ENCODE assay signal across 11 cellular contexts in genomic region chr18:79611040-79611681, GRCh38.
DNase-seq lines count a peak whose midpoint lies in the region; ATAC-seq, FAIRE-seq and TF ChIP-seq lines count a peak whose summit lies in the region.
"Had no signal": no experiment of that assay in that cellular context is flagged by ENCODE, and none has a peak within 500 bp of the region (broad histone marks: within the 10 kb centered on the region; RNA-seq: fewer than 3 reads in every experiment).

No MANE protein-coding gene starts in this region.

- H3K36me3 ChIP-seq in body of pancreas (replicated peaks in 1 of 2; ENCODE audit: insufficient read depth in 1 of 2, low read depth in 2 of 2) (no peaks in the 10 kb centered on the region), hepatocyte (replicated peaks; ENCODE audit: insufficient read depth, low read depth) (no peaks in the 10 kb centered on the region), small intestine (ENCODE audit: control insufficient read depth in 2 of 2, insufficient read depth in 2 of 2, low read length in 2 of 2) (no peaks in the 10 kb centered on the region)
- H3K36me3 ChIP-seq: cardiac muscle cell, Peyer's patch, thyroid gland had no signal

- TF ChIP-seq CTCF in body of pancreas (IDR thresholded peaks at IDR 0.05) (no peak), hepatocyte (IDR thresholded peaks at IDR 0.05; ENCODE audit: poor library complexity) (no peak)

- no peak overlapping the region for H2AFZ ChIP-seq in hepatocyte

- 54 to 60% methylated on average over 12 to 19 of the region's 20 CpGs for WGBS in body of pancreas, 2 donors
- WGBS in hepatocyte (ENCODE audit: low lambda C conversion rate, missing lambda C conversion rate) = 58% methylated on average over 20 of the region's 20 CpGs
- WGBS in small intestine, 3 donors = 37 to 70% (median 63%) methylated on average over 20 of the region's 20 CpGs

- TF ChIP-seq POLR2A in body of pancreas (IDR thresholded peaks at IDR 0.05) = no peak

- no peaks in the 10 kb centered on the region for H3K79me2 ChIP-seq in hepatocyte

- H3K27ac ChIP-seq in body of pancreas (no peak overlapping the region), hepatocyte (no peak overlapping the region), small intestine (ENCODE audit: low read depth in 1 of 2, low read length in 1 of 2) (no peak overlapping the region)
- H3K27ac ChIP-seq: cardiac muscle cell, Peyer's patch, thyroid gland had no signal

- no peaks in the 10 kb centered on the region for H3K4me1 ChIP-seq in body of pancreas
- peaks cover 10% of the 10 kb centered on the region for H3K4me1 ChIP-seq in hepatocyte (ENCODE audit: insufficient read depth)
- H3K4me1 ChIP-seq in small intestine (ENCODE audit: control insufficient read depth in 2 of 2, insufficient read depth in 1 of 2, low read depth in 1 of 2, low read length in 1 of 2) = no peaks in the 10 kb centered on the region
- H3K4me1 ChIP-seq: Peyer's patch, thyroid gland had no signal

- no peak for FAIRE-seq in small intestine (lab: Jason Lieb, UNC)

- H3K4me3 ChIP-seq in body of pancreas = no peak overlapping the region
- H3K4me3 ChIP-seq in hepatocyte = no peak overlapping the region
- no peak overlapping the region for H3K4me3 ChIP-seq in small intestine (ENCODE audit: low read depth in 1 of 2, low read length in 2 of 2)
- H3K4me3 ChIP-seq: cardiac muscle cell, Peyer's patch, thyroid gland had no signal

- DNase-seq in HK-2 (ENCODE audit: unreplicated experiment) (peak; percentile 25), body of pancreas (peak in 3 of 4 donors; percentile 11 to 29 (median 11)), hepatocyte (ENCODE audit: low spot score) (peak; percentile 78), small intestine (peak; percentile 28), SKM-1 treated with dmso at 0.1 percent for 144 hours (lab: John Stamatoyannopoulos, UW; ENCODE audit: unreplicated experiment) (no peak), inferior parietal cortex (ENCODE audit: extremely low spot score) (no peak), NCI-H526 treated with DMSO at 0.1 percent for 48 hours (lab: John Stamatoyannopoulos, UW) (no peak)
- DNase-seq: thyroid gland had no signal

- H3K4me2 ChIP-seq in hepatocyte = no peak overlapping the region

- intact Hi-C loops in body of pancreas (cut with DNase I) = no loop called here

- no peaks in the 10 kb centered on the region for H3K27me3 ChIP-seq in body of pancreas
- no peaks in the 10 kb centered on the region for H3K27me3 ChIP-seq in hepatocyte
- no peaks in the 10 kb centered on the region for H3K27me3 ChIP-seq in small intestine (ENCODE audit: control insufficient read depth in 2 of 2, insufficient read depth in 2 of 2, low read length in 2 of 2)
- H3K27me3 ChIP-seq: cardiac muscle cell, Peyer's patch, thyroid gland had no signal

- no peaks in the 10 kb centered on the region for H3K9me3 ChIP-seq in body of pancreas
- H3K9me3 ChIP-seq in hepatocyte (ENCODE audit: low read depth) = no peaks in the 10 kb centered on the region
- no peaks in the 10 kb centered on the region for H3K9me3 ChIP-seq in small intestine (ENCODE audit: control insufficient read depth, low read depth)
- H3K9me3 ChIP-seq: Peyer's patch, thyroid gland had no signal

- no peaks in the 10 kb centered on the region for H3K9me2 ChIP-seq in hepatocyte (replicated peaks; ENCODE audit: insufficient read depth)

- no peaks in the 10 kb centered on the region for H4K20me1 ChIP-seq in hepatocyte (ENCODE audit: insufficient read depth, poor library complexity, severe bottlenecking)

- no peak for ATAC-seq in body of pancreas
- no peak for ATAC-seq in HG03135 (IDR thresholded peaks at IDR 0.05; ENCODE audit: unreplicated experiment)

Comparison
In these comparisons a context has a peak if more than half of its experiments do, and no peak if none do; other contexts are left out.
1. DNase-seq: peak in HK-2 (single experiment), body of pancreas (3 of 4), hepatocyte (single experiment) and small intestine (single experiment); none in SKM-1 treated with dmso at 0.1 percent for 144 hours (single experiment), inferior parietal cortex (single experiment) and NCI-H526 treated with DMSO at 0.1 percent for 48 hours (single experiment).